Comparison of ENCODE assay signal across 35 cellular contexts in the genomic region with DNA sequence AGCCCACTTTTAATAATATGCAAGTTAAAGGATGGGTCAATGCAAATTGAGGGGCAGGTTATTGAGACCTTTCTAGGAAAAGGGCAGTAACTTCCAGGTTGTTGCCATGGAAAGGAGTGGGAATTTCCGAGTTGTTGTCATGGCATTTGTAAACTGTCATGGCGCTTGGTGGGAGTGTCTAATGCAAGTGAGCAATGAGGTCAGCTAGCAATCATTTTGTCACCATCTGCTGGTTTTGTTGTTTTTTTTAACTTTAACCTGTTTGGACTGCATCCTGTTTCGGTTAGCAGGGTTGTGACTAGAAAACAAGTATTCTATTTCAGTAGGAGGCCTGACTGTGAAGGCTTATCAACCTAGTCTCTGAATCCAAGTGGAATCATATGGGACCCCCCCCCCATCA.
DNase-seq lines count a peak whose midpoint lies in the region; ATAC-seq and TF ChIP-seq lines count a peak whose summit lies in the region.
"Had no signal": no experiment of that assay in that cellular context is flagged by ENCODE, and none has a peak within 500 bp of the region (broad histone marks: within the 10 kb centered on the region; RNA-seq: fewer than 3 reads in every experiment).

No MANE protein-coding gene starts in this region.

- peaks cover 5% of the 10 kb centered on the region for H3K4me1 Mint-ChIP-seq in activated CD8-positive, alpha-beta T cell treated with anti-CD3 and anti-CD28 coated beads for 36 hours (ENCODE audit: low read depth)
- H3K4me1 Mint-ChIP-seq: central memory CD8-positive, alpha-beta T cell had no signal

- H3F3A ChIP-seq in MM.1S (ENCODE audit: insufficient read depth, low read length): no peaks in the 10 kb centered on the region

- no peaks in the 10 kb centered on the region for H4K20me1 ChIP-seq in MM.1S (ENCODE audit: insufficient read depth, low read length)

- DNase-seq in Caki2 (ENCODE audit: low read depth) (peak; percentile 46), H4 (ENCODE audit: low spot score) (peak; percentile 39), MM.1S (peak; percentile 36), fibroblast of pulmonary artery (ENCODE audit: low read depth) (peak; percentile 6), esophagus squamous epithelium (lab: John Stamatoyannopoulos, UW) (no peak)
- DNase-seq in activated CD8-positive, alpha-beta T cell treated with anti-CD3 and anti-CD28 coated beads for 36 hours: no peak
- no peak for DNase-seq in activated CD4-positive, alpha-beta T cell treated with anti-CD3 and anti-CD28 coated beads for 48 hours
- no peak for DNase-seq in activated CD4-positive, alpha-beta T cell treated with anti-CD3 and anti-CD28 coated beads, Interleukin-2, amount 50 U/mL, for 1 hour
- DNase-seq: activated CD8-positive, alpha-beta T cell treated with anti-CD3 and anti-CD28 coated beads, Interleukin-2, amount 10 ng/mL, durations not matched to agents 7 days and 5 days; activated naive CD4-positive, alpha-beta T cell treated with anti-CD3 and anti-CD28 coated beads for 36 hours; BE2C; CD8-positive, alpha-beta T cell; DMS153; effector memory CD8-positive, alpha-beta T cell; erythroblast; foreskin fibroblast; GF-D8; H9; head of caudate nucleus; kidney; lower lobe of right lung; naive thymus-derived CD8-positive, alpha-beta T cell; NCI-H1092; NCI-H1694; NCI-H524; occipital lobe; Right ventricle myocardium superior; sigmoid colon; stimulated activated CD4-positive, alpha-beta T cell treated with anti-CD3 and anti-CD28 coated beads, Interleukin-12 subunit alpha, Interleukin-12 subunit beta, amount 100 ng/mL, for 4 hours; stimulated activated CD4-positive, alpha-beta T cell treated with anti-CD3 and anti-CD28 coated beads, Interleukin-2, amount 100 ng/mL, for 48 hours; tibial artery had no signal

- no peak overlapping the region for H3K27ac Mint-ChIP-seq in activated CD8-positive, alpha-beta T cell treated with anti-CD3 and anti-CD28 coated beads for 36 hours
- H3K27ac Mint-ChIP-seq: activated CD8-positive, alpha-beta T cell treated with anti-CD3 and anti-CD28 coated beads, Interleukin-2, amount 10 ng/mL, durations not matched to agents 7 days and 5 days; activated naive CD4-positive, alpha-beta T cell treated with anti-CD3 and anti-CD28 coated beads for 36 hours; CD8-positive, alpha-beta T cell; effector memory CD8-positive, alpha-beta T cell; H9; naive thymus-derived CD8-positive, alpha-beta T cell had no signal

- no peak for TF ChIP-seq POLR2A in esophagus squamous epithelium (IDR thresholded peaks at IDR 0.05)

- H3K4me3 Mint-ChIP-seq in activated CD8-positive, alpha-beta T cell treated with anti-CD3 and anti-CD28 coated beads for 36 hours: no peak overlapping the region
- H3K4me3 Mint-ChIP-seq: activated CD8-positive, alpha-beta T cell treated with anti-CD3 and anti-CD28 coated beads, Interleukin-2, amount 10 ng/mL, durations not matched to agents 7 days and 5 days; activated naive CD4-positive, alpha-beta T cell treated with anti-CD3 and anti-CD28 coated beads for 36 hours; CD8-positive, alpha-beta T cell; central memory CD8-positive, alpha-beta T cell; effector memory CD8-positive, alpha-beta T cell; H9; naive thymus-derived CD8-positive, alpha-beta T cell had no signal

- no peaks in the 10 kb centered on the region for H3K9me3 ChIP-seq in MM.1S (replicated peaks; ENCODE audit: insufficient read depth, low read length)
- no peaks in the 10 kb centered on the region for H3K9me3 ChIP-seq in esophagus squamous epithelium
- H3K9me3 ChIP-seq: BE2C, lower lobe of right lung, prostate gland, sigmoid colon, tibial artery had no signal

- intact Hi-C loops in activated CD8-positive, alpha-beta T cell treated with anti-CD3 and anti-CD28 coated beads for 36 hours (cut with micrococcal nuclease): no loop called here
- intact Hi-C loops in esophagus squamous epithelium (cut with DNase I): loop anchor here (10.0 kb wide), 1 partner anchor 394 kb away; no protein-coding TSS in a partner anchor

- TF ChIP-seq CTCF in MM.1S (IDR thresholded peaks at IDR 0.05; ENCODE audit: low read length) (no peak), fibroblast of pulmonary artery (IDR thresholded peaks at IDR 0.05; ENCODE audit: low read length, missing control alignments) (no peak), esophagus squamous epithelium (IDR thresholded peaks at IDR 0.05) (no peak)
- no peak for TF ChIP-seq CTCF in activated CD8-positive, alpha-beta T cell treated with anti-CD3 and anti-CD28 coated beads for 36 hours (IDR thresholded peaks at IDR 0.05)

- H3K27me3 ChIP-seq in MM.1S (replicated peaks; ENCODE audit: insufficient read depth, low read length): no peaks in the 10 kb centered on the region
- peaks cover 0 to 24% (median 0%) of the 10 kb centered on the region in 4 donors for H3K27me3 ChIP-seq in esophagus squamous epithelium
- H3K27me3 ChIP-seq: BE2C had no signal

- H2AFZ ChIP-seq in MM.1S (ENCODE audit: low read length): 0 out of 2 replicates have a peak overlapping the region, but pooled peaks have one; percentile 6

- CTCF ChIA-PET in activated CD8-positive, alpha-beta T cell treated with anti-CD3 and anti-CD28 coated beads for 36 hours (lab: Charles Lee): no interaction called here

- ATAC-seq in activated CD8-positive, alpha-beta T cell treated with anti-CD3 and anti-CD28 coated beads for 36 hours: no peak
- ATAC-seq: activated CD4-positive, CD25-positive, alpha-beta regulatory T cell treated with anti-CD3 and anti-CD28 coated beads, Interleukin-2, amount 50 U/mL, for 24 hours; activated CD8-positive, alpha-beta T cell treated with anti-CD3 and anti-CD28 coated beads, Interleukin-2, amount 10 ng/mL, durations not matched to agents 7 days and 5 days; CD8-positive, alpha-beta T cell; effector memory CD8-positive, alpha-beta T cell; lower lobe of right lung; naive thymus-derived CD8-positive, alpha-beta T cell; Panc1 had no signal

- H3K4me1 ChIP-seq in MM.1S (ENCODE audit: low read length) (peaks cover 30% of the 10 kb centered on the region), esophagus squamous epithelium (no peaks in the 10 kb centered on the region)
- H3K4me1 ChIP-seq: BE2C, lower lobe of right lung, prostate gland, sigmoid colon, tibial artery had no signal

- H3K36me3 ChIP-seq in MM.1S (replicated peaks; ENCODE audit: insufficient read depth, low read length): no peaks in the 10 kb centered on the region
- H3K36me3 ChIP-seq in esophagus squamous epithelium: no peaks in the 10 kb centered on the region
- H3K36me3 ChIP-seq: BE2C, lower lobe of right lung, prostate gland, sigmoid colon, tibial artery had no signal

- no peaks in the 10 kb centered on the region for H3K9me3 Mint-ChIP-seq in activated CD8-positive, alpha-beta T cell treated with anti-CD3 and anti-CD28 coated beads for 36 hours
- H3K9me3 Mint-ChIP-seq: activated naive CD4-positive, alpha-beta T cell treated with anti-CD3 and anti-CD28 coated beads for 36 hours; CD8-positive, alpha-beta T cell; central memory CD8-positive, alpha-beta T cell; effector memory CD8-positive, alpha-beta T cell; naive thymus-derived CD8-positive, alpha-beta T cell had no signal

- H3K79me2 ChIP-seq in MM.1S (ENCODE audit: low read length): no peaks in the 10 kb centered on the region

- 86 to 89% methylated on average over 2 to 3 of the region's 3 CpGs for WGBS in esophagus squamous epithelium, 2 donors

- H3K27ac ChIP-seq in MM.1S (ENCODE audit: low read length) (peak overlapping the region; percentile 8; the same call in 1 of the 2 replicates), esophagus squamous epithelium (no peak overlapping the region)
- H3K27ac ChIP-seq: lower lobe of right lung, prostate gland, sigmoid colon, tibial artery had no signal

- H3K4me2 ChIP-seq in MM.1S (ENCODE audit: low read depth, low read length): peak overlapping the region; percentile 2; the same call in 1 of the 2 replicates

- H3K36me3 Mint-ChIP-seq in activated CD8-positive, alpha-beta T cell treated with anti-CD3 and anti-CD28 coated beads for 36 hours (ENCODE audit: low read depth): no peaks in the 10 kb centered on the region
- H3K36me3 Mint-ChIP-seq: CD8-positive, alpha-beta T cell; naive thymus-derived CD8-positive, alpha-beta T cell had no signal

- POLR2A ChIA-PET in activated CD8-positive, alpha-beta T cell treated with anti-CD3 and anti-CD28 coated beads for 36 hours (lab: Charles Lee): no interaction called here

- peaks cover 15% of the 10 kb centered on the region for H3K27me3 Mint-ChIP-seq in activated CD8-positive, alpha-beta T cell treated with anti-CD3 and anti-CD28 coated beads for 36 hours

- no peak overlapping the region for H3K9ac ChIP-seq in MM.1S (ENCODE audit: low read length)

- no peaks in the 10 kb centered on the region for H3K9me2 ChIP-seq in MM.1S (replicated peaks; ENCODE audit: insufficient read depth, low read length)

- in situ Hi-C loops in Caki2 (cut with HindIII; ENCODE audit: low pct_unique_long_range_greater_than_20kb, low sequenced_read_pairs): no loop called here

- no peak overlapping the region for H3K4me3 ChIP-seq in MM.1S (ENCODE audit: low read length)
- no peak overlapping the region for H3K4me3 ChIP-seq in fibroblast of pulmonary artery (replicated peaks; ENCODE audit: low read depth, low read length)
- H3K4me3 ChIP-seq in esophagus squamous epithelium: no peak overlapping the region
- H3K4me3 ChIP-seq: lower lobe of right lung, prostate gland, sigmoid colon, tibial artery had no signal

Comparison
In these comparisons a context has a peak if more than half of its experiments do, and no peak if none do; other contexts are left out.
1. DNase-seq: peak in Caki2 (single experiment), H4 (single experiment), MM.1S (single experiment) and fibroblast of pulmonary artery (single experiment); none in activated CD8-positive, alpha-beta T cell treated with anti-CD3 and anti-CD28 coated beads for 36 hours (single experiment), esophagus squamous epithelium (single experiment), activated CD4-positive, alpha-beta T cell treated with anti-CD3 and anti-CD28 coated beads for 48 hours (single experiment) and activated CD4-positive, alpha-beta T cell treated with anti-CD3 and anti-CD28 coated beads, Interleukin-2, amount 50 U/mL, for 1 hour (single experiment).